ENCODE assay signal across 6 cellular contexts in the genomic region with DNA sequence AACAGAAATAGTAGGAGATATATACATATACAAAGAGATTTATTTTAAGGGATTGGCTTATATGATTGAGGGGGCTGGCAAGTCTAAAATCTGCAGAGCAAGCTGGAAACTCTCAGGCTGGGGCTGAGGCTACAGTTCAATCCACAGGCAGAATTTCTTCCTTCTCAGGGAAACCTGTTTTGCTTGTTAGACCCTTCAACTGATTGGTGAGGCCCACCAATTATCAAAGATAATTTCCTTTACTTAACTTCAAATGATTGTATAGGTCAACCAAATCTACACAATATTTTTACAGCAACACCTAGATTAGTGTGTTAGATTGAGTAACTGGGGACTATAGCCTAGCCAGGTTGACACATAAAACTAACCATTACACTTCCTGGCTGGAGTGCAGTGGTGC.
"Had no signal": no experiment of that assay in that cellular context is flagged by ENCODE, and none has a peak within 500 bp of the region (broad histone marks: within the 10 kb centered on the region; RNA-seq: fewer than 3 reads in every experiment).

No MANE protein-coding gene starts in this region.

- H3K27ac ChIP-seq: HL-60 had no signal

- ATAC-seq: HepG2 had no signal

- DNase-seq: IMR-90, KBM-7, KG1 had no signal

- FAIRE-seq: HepG2, HTR-8/SVneo had no signal
